In the genomic region with DNA sequence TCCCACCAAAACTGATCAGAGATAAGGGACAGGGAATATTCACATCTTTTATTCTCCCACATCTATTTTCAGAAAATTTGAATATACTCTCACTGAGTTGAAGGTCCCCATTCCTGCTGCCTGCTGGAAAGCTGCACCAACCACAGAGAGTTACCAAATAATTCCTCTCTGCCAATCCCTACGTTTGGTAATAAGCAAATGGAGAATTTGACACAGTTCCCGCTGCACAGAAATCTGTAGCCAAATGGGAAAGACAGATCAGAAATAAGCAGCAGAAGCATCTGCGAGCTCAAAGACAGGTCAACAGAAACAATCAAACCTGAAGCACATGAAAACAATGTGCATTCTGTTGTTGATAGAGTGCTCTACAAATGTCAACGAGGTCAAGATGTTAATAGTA, we compare ENCODE assay signal across 12 cellular contexts. TPM values are rescaled to one million over a fixed set of nuclear protein-coding genes. Genes with fewer than 3 reads are reported as not detected.
DNase-seq lines count a peak whose midpoint lies in the region; ATAC-seq and TF ChIP-seq lines count a peak whose summit lies in the region.
"Had no signal": no experiment of that assay in that cellular context is flagged by ENCODE, and none has a peak within 500 bp of the region (broad histone marks: within the 10 kb centered on the region; RNA-seq: fewer than 3 reads in every experiment).

No MANE protein-coding gene starts in this region.

- no peak for ATAC-seq in activated T-helper 17 cell treated with anti-CD3 and anti-CD28 coated beads, Interleukin-2, amount 50 U/mL, for 72 hours (replicated peaks)
- ATAC-seq in Right ventricle myocardium superior (ENCODE audit: poor library complexity) (no peak), HG03280 (IDR thresholded peaks at IDR 0.05; ENCODE audit: unreplicated experiment) (no peak)
- ATAC-seq: GM12878 had no signal

- peaks cover 3% of the 10 kb centered on the region for H3K27me3 Mint-ChIP-seq in brain
- no peaks in the 10 kb centered on the region for H3K27me3 Mint-ChIP-seq in activated T-helper 17 cell treated with anti-CD3 and anti-CD28 coated beads, Interleukin-2, amount 50 U/mL, for 72 hours

- H3K4me3 Mint-ChIP-seq in brain, result peak overlapping the region in 2 of 5 experiments; percentile 69 to 71
- H3K4me3 Mint-ChIP-seq in activated T-helper 17 cell treated with anti-CD3 and anti-CD28 coated beads, Interleukin-2, amount 50 U/mL, for 72 hours, result no peak overlapping the region
- H3K4me3 Mint-ChIP-seq: CD14-positive monocyte; CD4-positive, alpha-beta memory T cell; H9 had no signal

- peaks cover 98% of the 10 kb centered on the region for H3K36me3 Mint-ChIP-seq in brain
- H3K36me3 Mint-ChIP-seq in activated T-helper 17 cell treated with anti-CD3 and anti-CD28 coated beads, Interleukin-2, amount 50 U/mL, for 72 hours (ENCODE audit: low read depth), result no peaks in the 10 kb centered on the region
- H3K36me3 Mint-ChIP-seq: CD14-positive monocyte had no signal

- no peak for TF ChIP-seq CTCF in brain (conservative IDR thresholded peaks at IDR 0.05)

- H3K27ac Mint-ChIP-seq in brain, result peak overlapping the region in 3 of 5 experiments; percentile 82 to 95 (median 93)
- no peak overlapping the region for H3K27ac Mint-ChIP-seq in activated T-helper 17 cell treated with anti-CD3 and anti-CD28 coated beads, Interleukin-2, amount 50 U/mL, for 72 hours
- H3K27ac Mint-ChIP-seq: CD14-positive monocyte; CD4-positive, alpha-beta memory T cell; H9 had no signal

- peaks cover 54 to 73% (median 58%) of the 10 kb centered on the region in 5 experiments for H3K9me3 Mint-ChIP-seq in brain
- peaks cover 29% of the 10 kb centered on the region for H3K9me3 Mint-ChIP-seq in activated T-helper 17 cell treated with anti-CD3 and anti-CD28 coated beads, Interleukin-2, amount 50 U/mL, for 72 hours

- H3K4me1 Mint-ChIP-seq in brain, result peaks cover 23% of the 10 kb centered on the region
- H3K4me1 Mint-ChIP-seq in activated T-helper 17 cell treated with anti-CD3 and anti-CD28 coated beads, Interleukin-2, amount 50 U/mL, for 72 hours, result no peaks in the 10 kb centered on the region
- H3K4me1 Mint-ChIP-seq: CD14-positive monocyte; CD4-positive, alpha-beta memory T cell; H9 had no signal

- intact Hi-C loops in Right ventricle myocardium superior (cut with DNase I), result loop anchor here (5.0 kb wide), 1 partner anchor 39 kb away; a partner anchor contains a TSS

- DNase-seq in Ammon's horn (ENCODE audit: low spot score) (peak; percentile 50), NCI-H446 (lab: John Stamatoyannopoulos, UW) (peak; percentile 9 to 69), Right ventricle myocardium superior (no peak)
- DNase-seq: AML-193; Calu3; CD4-positive, alpha-beta memory T cell; H9 had no signal

RNA-seq across cellular contexts. Expression of a gene that starts 9.9 kb away (rescaled TPM):
- 1.4 TPM for polyA plus RNA-seq in brain (ENCODE audit: insufficient read depth, low read depth, low replicate concordance)
- total RNA-seq in activated T-helper 17 cell treated with anti-CD3 and anti-CD28 coated beads, Interleukin-2, amount 50 U/mL, for 72 hours, result not detected
- total RNA-seq in Right ventricle myocardium superior, result 3.4 TPM
- polyA plus RNA-seq: CD14-positive monocyte; CD4-positive, alpha-beta memory T cell had no signal

RNA-seq across cellular contexts. Expression of a gene that starts 41.7 kb away (rescaled TPM):
- 5.3 TPM for polyA plus RNA-seq in brain (ENCODE audit: insufficient read depth, low read depth, low replicate concordance)
- total RNA-seq in activated T-helper 17 cell treated with anti-CD3 and anti-CD28 coated beads, Interleukin-2, amount 50 U/mL, for 72 hours, result 1 to 10 TPM; 3.6 to 4.2 TPM
- total RNA-seq in Right ventricle myocardium superior, result 3.3 TPM

RNA-seq across cellular contexts. Expression of a gene that starts 54.9 kb away (rescaled TPM):
- polyA plus RNA-seq in brain (ENCODE audit: insufficient read depth, low read depth, low replicate concordance), result 0.66 TPM
- total RNA-seq in activated T-helper 17 cell treated with anti-CD3 and anti-CD28 coated beads, Interleukin-2, amount 50 U/mL, for 72 hours, result 1 to 10 TPM in 1 of 2 donors, not detected in 1; 1.9 TPM
- total RNA-seq in Right ventricle myocardium superior, result 4.9 TPM
